ENCODE assay signal across 1 cellular context in the genomic region with DNA sequence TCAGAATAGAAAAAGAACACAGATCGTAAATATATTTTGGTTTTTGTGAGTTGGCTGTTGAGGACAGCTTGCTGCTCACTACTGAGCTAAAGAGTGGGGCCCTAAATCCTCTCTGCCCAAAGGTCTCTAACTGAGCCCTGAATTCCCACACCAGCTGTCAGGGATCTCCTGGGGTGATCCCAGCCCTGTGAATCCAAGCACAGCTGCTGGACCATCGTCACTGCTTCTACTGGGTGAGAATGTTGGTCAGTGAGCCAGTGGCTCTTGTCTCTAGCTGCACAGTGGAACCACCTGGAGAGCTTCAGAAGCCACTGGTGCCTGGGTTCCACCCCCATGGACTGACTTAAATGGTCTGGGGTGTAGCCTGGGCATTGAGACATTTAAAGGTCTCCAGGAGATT.
TF ChIP-seq lines count a peak whose summit lies in the region.

No MANE protein-coding gene starts in this region.

TF ChIP-seq in HepG2, 621 proteins besides CTCF, POLR2A, EP300 and RAD21:
- TF ChIP-seq NCOA2 (CRISPR knock-in tag; IDR thresholded peaks at IDR 0.05) (no peak), ATM (IDR thresholded peaks at IDR 0.05; ENCODE audit: borderline replicate concordance) (no peak), SNAI1 (CRISPR knock-in tag; IDR thresholded peaks at IDR 0.05; ENCODE audit: borderline replicate concordance) (no peak), ZNF513 (CRISPR knock-in tag; conservative IDR thresholded peaks at IDR 0.05) (no peak), GABPA (IDR thresholded peaks at IDR 0.05; ENCODE audit: low read depth, low read length) (no peak), GABPA (CRISPR knock-in tag; IDR thresholded peaks at IDR 0.05; ENCODE audit: low read depth) (no peak), NRL (CRISPR knock-in tag; IDR thresholded peaks at IDR 0.05; ENCODE audit: borderline replicate concordance) (no peak)
- TF ChIP-seq, protein P1, sequence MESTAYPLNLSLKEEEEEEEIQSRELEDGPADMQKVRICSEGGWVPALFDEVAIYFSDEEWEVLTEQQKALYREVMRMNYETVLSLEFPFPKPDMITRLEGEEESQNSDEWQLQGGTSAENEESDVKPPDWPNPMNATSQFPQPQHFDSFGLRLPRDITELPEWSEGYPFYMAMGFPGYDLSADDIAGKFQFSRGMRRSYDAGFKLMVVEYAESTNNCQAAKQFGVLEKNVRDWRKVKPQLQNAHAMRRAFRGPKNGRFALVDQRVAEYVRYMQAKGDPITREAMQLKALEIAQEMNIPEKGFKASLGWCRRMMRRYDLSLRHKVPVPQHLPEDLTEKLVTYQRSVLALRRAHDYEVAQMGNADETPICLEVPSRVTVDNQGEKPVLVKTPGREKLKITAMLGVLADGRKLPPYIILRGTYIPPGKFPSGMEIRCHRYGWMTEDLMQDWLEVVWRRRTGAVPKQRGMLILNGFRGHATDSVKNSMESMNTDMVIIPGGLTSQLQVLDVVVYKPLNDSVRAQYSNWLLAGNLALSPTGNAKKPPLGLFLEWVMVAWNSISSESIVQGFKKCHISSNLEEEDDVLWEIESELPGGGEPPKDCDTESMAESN (CRISPR knock-in tag; conservative IDR thresholded peaks at IDR 0.05), result no peak
